1 cellular context compared by ENCODE assay signal in genomic region chr13:50366488-50367174, GRCh38.
TF ChIP-seq lines count a peak whose summit lies in the region.

No MANE protein-coding gene starts in this region.

TF ChIP-seq in GM12878, 131 proteins besides CTCF, POLR2A, EP300 and RAD21 (continued from another document):
- TF ChIP-seq RELB (IDR thresholded peaks at IDR 0.05; ENCODE audit: low read depth) (no peak), BCLAF1 (IDR thresholded peaks at IDR 0.05) (no peak), HDGF (IDR thresholded peaks at IDR 0.05) (no peak), ZNF384 (IDR thresholded peaks at IDR 0.05; ENCODE audit: borderline replicate concordance, low read depth, low read length) (no peak), SKIL (IDR thresholded peaks at IDR 0.05; ENCODE audit: low read depth, poor library complexity, severe bottlenecking) (peak; percentile 51), BCL11A (IDR thresholded peaks at IDR 0.05; ENCODE audit: low read depth, low read length) (peak; percentile 99), PAX5 (IDR thresholded peaks at IDR 0.05; ENCODE audit: borderline replicate concordance, low read depth, low read length) (peak; percentile 90; the same call in 1 of the 2 replicates), HDAC2 (IDR thresholded peaks at IDR 0.05) (no peak), MEF2B (IDR thresholded peaks at IDR 0.05; ENCODE audit: partially characterized antibody, poor library complexity, severe bottlenecking) (no peak), MLLT1 (IDR thresholded peaks at IDR 0.05) (peak; percentile 43; the same call in 1 of the 2 replicates), CHD1 (IDR thresholded peaks at IDR 0.05; ENCODE audit: low read depth, low read length) (no peak), NRF1 (conservative IDR thresholded peaks at IDR 0.05; ENCODE audit: low read depth, low read length) (no peak), E2F8 (IDR thresholded peaks at IDR 0.05; ENCODE audit: low read depth, partially characterized antibody) (no peak), NKRF (conservative IDR thresholded peaks at IDR 0.05) (no peak), BRCA1 (IDR thresholded peaks at IDR 0.05; ENCODE audit: low read depth, low read length) (no peak), LARP7 (IDR thresholded peaks at IDR 0.05) (no peak), PML (IDR thresholded peaks at IDR 0.05; ENCODE audit: low read length) (peak; percentile 77), GABPA (IDR thresholded peaks at IDR 0.05; ENCODE audit: low read depth) (peak; percentile 64), ATF7 (IDR thresholded peaks at IDR 0.05; ENCODE audit: low read depth) (peak; percentile 82), ZNF592 (IDR thresholded peaks at IDR 0.05) (no peak), BMI1 (IDR thresholded peaks at IDR 0.05; ENCODE audit: borderline replicate concordance) (peak; percentile 44; the same call in 1 of the 2 replicates), ZBTB11 (CRISPR knock-in tag; IDR thresholded peaks at IDR 0.05) (no peak), RELA (IDR thresholded peaks at IDR 0.05; ENCODE audit: borderline replicate concordance, partially characterized antibody) (no peak), SUPT20H (IDR thresholded peaks at IDR 0.05; ENCODE audit: borderline replicate concordance, control insufficient read depth, low read depth, low read length) (no peak), CREM (IDR thresholded peaks at IDR 0.05; ENCODE audit: low read depth) (peak; percentile 89), GATAD2B (conservative IDR thresholded peaks at IDR 0.05; ENCODE audit: low read depth) (no peak), MYB (IDR thresholded peaks at IDR 0.05; ENCODE audit: borderline replicate concordance, low read depth, low read length) (no peak), NBN (IDR thresholded peaks at IDR 0.05) (no peak), MYC (IDR thresholded peaks at IDR 0.05; ENCODE audit: insufficient read depth, insufficient read length, insufficient replicate concordance, low read length, severe bottlenecking) (no peak), RBBP5 (conservative IDR thresholded peaks at IDR 0.05) (no peak), YBX1 (IDR thresholded peaks at IDR 0.05) (no peak), ZZZ3 (IDR thresholded peaks at IDR 0.05; ENCODE audit: control insufficient read depth, insufficient read length, low read depth) (no peak), IKZF1 (conservative IDR thresholded peaks at IDR 0.05) (peak; percentile 64), POU2F2 (IDR thresholded peaks at IDR 0.05; ENCODE audit: borderline replicate concordance, low read depth, low read length) (peak; percentile 88)
TF ChIP-seq in GM12878: peak in this region for 45.
